Comparison of ENCODE assay signal across 8 cellular contexts in genomic region chr11:3808846-3809623, GRCh38. TPM values are rescaled to one million over a fixed set of nuclear protein-coding genes. Genes with fewer than 3 reads are reported as not detected.
A peak's percentile ranks its signal among the peaks of the same experiment; 100 is the strongest.
DNase-seq lines count a peak whose midpoint lies in the region; ATAC-seq and TF ChIP-seq lines count a peak whose summit lies in the region.

No MANE protein-coding gene starts in this region.

- TF ChIP-seq CTCF in fibroblast of mammary gland (conservative IDR thresholded peaks at IDR 0.05; ENCODE audit: control insufficient read depth, insufficient read depth, low read depth, low read length) (peak; percentile 56), neural crest cell (conservative IDR thresholded peaks at IDR 0.05) (peak; percentile 56)

- peak overlapping the region; percentile 83 to 98 (median 92) for H3K4me2 ChIP-seq in BLaER1 treated with 17β-estradiol and CSF1 and Interleukin-3, amounts not matched to agents 10 nM and 100 nM

- peaks cover 0 to 14% (median 0%) of the 10 kb centered on the region in 11 experiments; a peak in 1 of 22 replicates for H4K20me1 ChIP-seq in BLaER1 treated with 17β-estradiol and CSF1 and Interleukin-3, amounts not matched to agents 10 nM and 100 nM

- H3K4me3 Mint-ChIP-seq in neural crest cell, result peak overlapping the region; percentile 95

- no peaks in the 10 kb centered on the region for H3K27me3 ChIP-seq in BLaER1 treated with 17β-estradiol and CSF1 and Interleukin-3, amounts not matched to agents 10 nM and 100 nM

- no peaks in the 10 kb centered on the region for H3K36me3 Mint-ChIP-seq in neural crest cell (ENCODE audit: low read depth)

- peak; percentile 80 for ATAC-seq in GM18867 (IDR thresholded peaks at IDR 0.05; ENCODE audit: unreplicated experiment)
- ATAC-seq in HG03097 (IDR thresholded peaks at IDR 0.05; ENCODE audit: low FRiP score, unreplicated experiment), result peak; percentile 65

- H3K27me3 Mint-ChIP-seq in neural crest cell (ENCODE audit: low read depth), result no peaks in the 10 kb centered on the region

- no peaks in the 10 kb centered on the region for H3K9me3 Mint-ChIP-seq in neural crest cell

- peak overlapping the region; percentile 67 to 89 (median 76) for H3K4me3 ChIP-seq in BLaER1 treated with 17β-estradiol and CSF1 and Interleukin-3, amounts not matched to agents 10 nM and 100 nM
- peak overlapping the region; percentile 83 for H3K4me3 ChIP-seq in fibroblast of mammary gland (ENCODE audit: control insufficient read depth, low read depth, low read length)

- DNase-seq in NCI-H226 (peak; percentile 70), fibroblast of mammary gland (ENCODE audit: low read depth) (peak; percentile 69), neural crest cell (ENCODE audit: low read depth, low spot score) (no peak)
- peak; percentile 41 to 48 for DNase-seq in activated CD4-positive, alpha-beta T cell treated with anti-CD3 and anti-CD28 coated beads, Interleukin-2, amount 50 U/mL, for 48 hours
- DNase-seq in activated CD8-positive, alpha-beta memory T cell treated with anti-CD3 and anti-CD28 coated beads, Interleukin-2, amount 50 U/mL, for 48 hours, result no peak

- peaks cover 0 to 7% (median 0%) of the 10 kb centered on the region in 11 experiments; a peak in 2 of 22 replicates for H3K36me3 ChIP-seq in BLaER1 treated with 17β-estradiol and CSF1 and Interleukin-3, amounts not matched to agents 10 nM and 100 nM

- H3K9ac ChIP-seq in BLaER1 treated with 17β-estradiol and CSF1 and Interleukin-3, amounts not matched to agents 10 nM and 100 nM, result peak overlapping the region; percentile 73 to 84 (median 82); a peak in 21 of 22 replicates

- H3K27ac ChIP-seq in BLaER1 treated with 17β-estradiol and CSF1 and Interleukin-3, amounts not matched to agents 10 nM and 100 nM, result peak overlapping the region in 9 of 11 experiments; percentile 68 to 85 (median 73); a peak in 18 of 22 replicates

- H3K27ac Mint-ChIP-seq in neural crest cell (ENCODE audit: unreplicated experiment), result no peak overlapping the region

- H3K9me3 ChIP-seq in BLaER1 treated with 17β-estradiol and CSF1 and Interleukin-3, amounts not matched to agents 10 nM and 100 nM (replicated peaks in 1 of 11), result no peaks in the 10 kb centered on the region

- H3K4me1 Mint-ChIP-seq in neural crest cell, result peaks cover 18% of the 10 kb centered on the region

- peaks cover 10 to 34% (median 19%) of the 10 kb centered on the region in 10 experiments; a peak in 18 of 20 replicates for H3K4me1 ChIP-seq in BLaER1 treated with 17β-estradiol and CSF1 and Interleukin-3, amounts not matched to agents 10 nM and 100 nM

RNA-seq across cellular contexts. Expression of gene PGAP2, which starts 0.7 kb away (rescaled TPM):
- total RNA-seq in neural crest cell, result 34.8 and 39.5 TPM in 2 replicates

RNA-seq across cellular contexts. Expression of gene NUP98, which starts 11.7 kb away (rescaled TPM):
- 96.8 and 104 TPM in 2 replicates for total RNA-seq in neural crest cell

RNA-seq across cellular contexts. Expression of gene RHOG, which starts 31.7 kb away (rescaled TPM):
- total RNA-seq in neural crest cell, result 24.8 and 25.0 TPM in 2 replicates

RNA-seq across cellular contexts. Expression of gene STIM1, which starts 46.4 kb away (rescaled TPM):
- 22.3 and 24.4 TPM in 2 replicates for total RNA-seq in neural crest cell

Comparison
In these comparisons a context has a peak if more than half of its experiments do, and no peak if none do; other contexts are left out.
1. DNase-seq: peak in NCI-H226 (single experiment), activated CD4-positive, alpha-beta T cell treated with anti-CD3 and anti-CD28 coated beads, Interleukin-2, amount 50 U/mL, for 48 hours (2 of 2) and fibroblast of mammary gland (single experiment); none in neural crest cell (single experiment) and activated CD8-positive, alpha-beta memory T cell treated with anti-CD3 and anti-CD28 coated beads, Interleukin-2, amount 50 U/mL, for 48 hours (single experiment).